11 cellular contexts compared by ENCODE assay signal in genomic region chr15:63234479-63234878, GRCh38. TPM values are rescaled to one million over a fixed set of nuclear protein-coding genes. Genes with fewer than 3 reads are reported as not detected.
A peak's percentile ranks its signal among the peaks of the same experiment; 100 is the strongest.
DNase-seq lines count a peak whose midpoint lies in the region; ATAC-seq lines count a peak whose summit lies in the region.
"Had no signal": no experiment of that assay in that cellular context is flagged by ENCODE, and none has a peak within 500 bp of the region (broad histone marks: within the 10 kb centered on the region; RNA-seq: fewer than 3 reads in every experiment).

No MANE protein-coding gene starts in this region.

- H3K9ac ChIP-seq in muscle layer of colon (ENCODE audit: low read length) = no peak overlapping the region

- H3K27me3 ChIP-seq in muscle layer of colon (ENCODE audit: control insufficient read depth in 1 of 2, insufficient read depth in 2 of 2, low read length in 2 of 2) = no peaks in the 10 kb centered on the region
- H3K27me3 ChIP-seq: BE2C had no signal

- whole genome bisulfite sequencing in urinary bladder = 51% methylated on average over 5 of the region's 5 CpGs

- no peak for DNase-seq in activated CD8-positive, alpha-beta memory T cell treated with anti-CD3 and anti-CD28 coated beads, Interleukin-2, amount 10 ng/mL, durations not matched to agents 7 days and 5 days
- no peak for DNase-seq in activated CD8-positive, alpha-beta memory T cell treated with anti-CD3 and anti-CD28 coated beads for 24 hours
- no peak for DNase-seq in effector memory CD8-positive, alpha-beta T cell
- DNase-seq in GM03348 (ENCODE audit: low spot score) (no peak), NCI-H146 treated with DMSO at 0.1 percent for 48 hours (lab: John Stamatoyannopoulos, UW; ENCODE audit: unreplicated experiment) (no peak)
- DNase-seq: activated naive CD8-positive, alpha-beta T cell treated with anti-CD3 and anti-CD28 coated beads, Interleukin-2, amount 10 ng/mL, durations not matched to agents 7 days and 5 days; BE2C; NCI-H69 had no signal

- H3K36me3 ChIP-seq in muscle layer of colon (ENCODE audit: insufficient read depth, low read length) (no peaks in the 10 kb centered on the region), urinary bladder (ENCODE audit: insufficient read depth) (no peaks in the 10 kb centered on the region)
- H3K36me3 ChIP-seq: BE2C had no signal

- H3K27ac Mint-ChIP-seq in activated CD8-positive, alpha-beta memory T cell treated with anti-CD3 and anti-CD28 coated beads, Interleukin-2, amount 10 ng/mL, durations not matched to agents 7 days and 5 days = peak overlapping the region; percentile 42
- peak overlapping the region; percentile 56 to 91 for H3K27ac Mint-ChIP-seq in effector memory CD8-positive, alpha-beta T cell

- peaks cover 63% of the 10 kb centered on the region for H3K4me1 Mint-ChIP-seq in activated CD8-positive, alpha-beta memory T cell treated with anti-CD3 and anti-CD28 coated beads, Interleukin-2, amount 10 ng/mL, durations not matched to agents 7 days and 5 days
- peaks cover 38 to 67% of the 10 kb centered on the region in 2 donors for H3K4me1 Mint-ChIP-seq in effector memory CD8-positive, alpha-beta T cell (ENCODE audit: low read depth in 2 of 2)

- peaks cover 20% of the 10 kb centered on the region for H3K4me1 ChIP-seq in muscle layer of colon (ENCODE audit: insufficient read depth, low read length)
- H3K4me1 ChIP-seq in urinary bladder (ENCODE audit: insufficient read depth) = peaks cover 2% of the 10 kb centered on the region
- H3K4me1 ChIP-seq: BE2C had no signal

- H3K27ac ChIP-seq in muscle layer of colon (ENCODE audit: low read depth, low read length) (peak overlapping the region; percentile 10), urinary bladder (ENCODE audit: low read depth) (peak overlapping the region; percentile 27)

- H3K4me3 Mint-ChIP-seq in activated CD8-positive, alpha-beta memory T cell treated with anti-CD3 and anti-CD28 coated beads, Interleukin-2, amount 10 ng/mL, durations not matched to agents 7 days and 5 days = no peak overlapping the region
- H3K4me3 Mint-ChIP-seq in effector memory CD8-positive, alpha-beta T cell = peak overlapping the region; percentile 37 to 68
- H3K4me3 Mint-ChIP-seq: activated naive CD8-positive, alpha-beta T cell treated with anti-CD3 and anti-CD28 coated beads, Interleukin-2, amount 10 ng/mL, durations not matched to agents 7 days and 5 days had no signal

- H3K9me3 ChIP-seq in muscle layer of colon (ENCODE audit: low read length) = no peaks in the 10 kb centered on the region
- H3K9me3 ChIP-seq: BE2C had no signal

- CTCF ChIA-PET in activated CD8-positive, alpha-beta memory T cell treated with anti-CD3 and anti-CD28 coated beads, Interleukin-2, amount 10 ng/mL, durations not matched to agents 7 days and 5 days (lab: Charles Lee) = interaction anchor here (6.0 kb wide), 1 partner anchor 42 kb away, joined by 32 read pairs; no protein-coding TSS in a partner anchor

- no peak overlapping the region for H3K4me3 ChIP-seq in muscle layer of colon (ENCODE audit: low read depth in 1 of 2, low read length in 2 of 2)
- H3K4me3 ChIP-seq in urinary bladder (ENCODE audit: low read depth, low read length) = no peak overlapping the region

- peaks cover 2% of the 10 kb centered on the region for H3K9me3 Mint-ChIP-seq in activated CD8-positive, alpha-beta memory T cell treated with anti-CD3 and anti-CD28 coated beads, Interleukin-2, amount 10 ng/mL, durations not matched to agents 7 days and 5 days (ENCODE audit: low read depth)
- H3K9me3 Mint-ChIP-seq in effector memory CD8-positive, alpha-beta T cell = no peaks in the 10 kb centered on the region
- H3K9me3 Mint-ChIP-seq: activated naive CD8-positive, alpha-beta T cell treated with anti-CD3 and anti-CD28 coated beads, Interleukin-2, amount 10 ng/mL, durations not matched to agents 7 days and 5 days had no signal

- no peak for ATAC-seq in activated CD8-positive, alpha-beta memory T cell treated with anti-CD3 and anti-CD28 coated beads, Interleukin-2, amount 10 ng/mL, durations not matched to agents 7 days and 5 days
- no peak for ATAC-seq in effector memory CD8-positive, alpha-beta T cell (replicated peaks)
- ATAC-seq in HG03280 (IDR thresholded peaks at IDR 0.05; ENCODE audit: unreplicated experiment) = no peak

- H3K27me3 Mint-ChIP-seq in activated CD8-positive, alpha-beta memory T cell treated with anti-CD3 and anti-CD28 coated beads, Interleukin-2, amount 10 ng/mL, durations not matched to agents 7 days and 5 days = no peaks in the 10 kb centered on the region
- no peaks in the 10 kb centered on the region for H3K27me3 Mint-ChIP-seq in effector memory CD8-positive, alpha-beta T cell
- H3K27me3 Mint-ChIP-seq: activated naive CD8-positive, alpha-beta T cell treated with anti-CD3 and anti-CD28 coated beads, Interleukin-2, amount 10 ng/mL, durations not matched to agents 7 days and 5 days had no signal

- peaks cover 22% of the 10 kb centered on the region for H3K36me3 Mint-ChIP-seq in activated CD8-positive, alpha-beta memory T cell treated with anti-CD3 and anti-CD28 coated beads, Interleukin-2, amount 10 ng/mL, durations not matched to agents 7 days and 5 days
- H3K36me3 Mint-ChIP-seq in effector memory CD8-positive, alpha-beta T cell (ENCODE audit: insufficient read depth) = peaks cover 40% of the 10 kb centered on the region

RNA-seq across cellular contexts. Expression of gene APH1B, which starts 42.9 kb away (rescaled TPM):
- total RNA-seq in activated CD8-positive, alpha-beta memory T cell treated with anti-CD3 and anti-CD28 coated beads, Interleukin-2, amount 10 ng/mL, durations not matched to agents 7 days and 5 days = 10 to 100 TPM; 12.3 to 13.0 TPM
- 20.2 TPM for total RNA-seq in urinary bladder
- polyA plus RNA-seq in urinary bladder = 10.9 TPM

RNA-seq across cellular contexts. Expression of gene RAB8B, which starts 45.1 kb away (rescaled TPM):
- 100 to 1,000 TPM in 1 of 2 experiments, 10 to 100 TPM in 1; 94.8 to 128 TPM for total RNA-seq in activated CD8-positive, alpha-beta memory T cell treated with anti-CD3 and anti-CD28 coated beads, Interleukin-2, amount 10 ng/mL, durations not matched to agents 7 days and 5 days
- 105 TPM for total RNA-seq in urinary bladder
- polyA plus RNA-seq in urinary bladder = 27.7 TPM
